Comparison of ENCODE assay signal across 10 cellular contexts in genomic region chrX:123590842-123591491, GRCh38.
DNase-seq lines count a peak whose midpoint lies in the region; ATAC-seq and TF ChIP-seq lines count a peak whose summit lies in the region.
"Had no signal": no experiment of that assay in that cellular context is flagged by ENCODE, and none has a peak within 500 bp of the region (broad histone marks: within the 10 kb centered on the region; RNA-seq: fewer than 3 reads in every experiment).

No MANE protein-coding gene starts in this region.

- dilution Hi-C loops in mammary epithelial cell (cut with HindIII; ENCODE audit: low sequenced_read_pairs): no loop called here

- H3K9ac ChIP-seq in mammary epithelial cell (ENCODE audit: insufficient read depth, low read length): no peak overlapping the region

- no peak overlapping the region for H3K4me3 ChIP-seq in mammary epithelial cell (replicated peaks in 1 of 3; ENCODE audit: insufficient read depth in 1 of 3, low read depth in 2 of 3, low read length in 3 of 3)
- H3K4me3 ChIP-seq in lower leg skin (ENCODE audit: low read depth, poor library complexity, severe bottlenecking): no peak overlapping the region
- H3K4me3 ChIP-seq: skin epidermis had no signal

- peak overlapping the region; percentile 1 for H3K4me3 Mint-ChIP-seq in type B pancreatic cell

- no peaks in the 10 kb centered on the region for H3K4me1 Mint-ChIP-seq in type B pancreatic cell (ENCODE audit: unreplicated experiment)

- no peaks in the 10 kb centered on the region for H3K27me3 ChIP-seq in mammary epithelial cell (ENCODE audit: insufficient read depth, low read length)

- H3K27me3 Mint-ChIP-seq in type B pancreatic cell: no peaks in the 10 kb centered on the region

- H3K9me3 Mint-ChIP-seq in type B pancreatic cell: no peaks in the 10 kb centered on the region
- H3K9me3 Mint-ChIP-seq: activated naive CD4-positive, alpha-beta T cell treated with anti-CD3 and anti-CD28 coated beads, Interleukin-2, amount 50 U/mL, for 72 hours had no signal

- intact Hi-C loops in mammary epithelial cell (cut with micrococcal nuclease) (no loop called here), lower leg skin (cut with DNase I; ENCODE audit: low total_unique reads) (no loop called here)

- no peaks in the 10 kb centered on the region for H3K79me2 ChIP-seq in mammary epithelial cell (ENCODE audit: insufficient read depth, low read length)

- in situ Hi-C loops in mammary epithelial cell (cut with MboI; ENCODE audit: low sequenced_read_pairs in 2 of 2): no loop called here

- BruUV-seq in mammary epithelial cell (replicated peaks; lab: Mats Ljungman, UMichigan): no TSS peak

- TF ChIP-seq POLR2A in lower leg skin (IDR thresholded peaks at IDR 0.05): no peak

- ATAC-seq in HG02981 (IDR thresholded peaks at IDR 0.05; ENCODE audit: unreplicated experiment): peak; percentile 53
- no peak for ATAC-seq in HG03039 (IDR thresholded peaks at IDR 0.05; ENCODE audit: unreplicated experiment)
- ATAC-seq: activated naive CD4-positive, alpha-beta T cell treated with anti-CD3 and anti-CD28 coated beads, Interleukin-2, amount 50 U/mL, for 72 hours had no signal

- no peak overlapping the region for H3K27ac ChIP-seq in mammary epithelial cell (ENCODE audit: insufficient read depth, low read depth, low read length)
- H3K27ac ChIP-seq: skin epidermis had no signal

- H3K36me3 ChIP-seq in mammary epithelial cell (ENCODE audit: insufficient read depth, low read length): no peaks in the 10 kb centered on the region

- CTCF ChIA-PET in mammary epithelial cell (lab: Charles Lee; ENCODE audit: low non-redundant PET): interaction anchor here (0.6 kb wide), 1 partner anchor 19 kb away, joined by 6 read pairs; no protein-coding TSS in a partner anchor

- H3K36me3 Mint-ChIP-seq in type B pancreatic cell: no peaks in the 10 kb centered on the region
- H3K36me3 Mint-ChIP-seq: activated naive CD4-positive, alpha-beta T cell treated with anti-CD3 and anti-CD28 coated beads, Interleukin-2, amount 50 U/mL, for 72 hours had no signal

- TF ChIP-seq CTCF in mammary epithelial cell (conservative IDR thresholded peaks at IDR 0.05 in 1 of 2, IDR thresholded peaks at IDR 0.05 in 1 of 2; ENCODE audit: extremely low read depth in 1 of 2, insufficient read depth in 1 of 2, low read depth in 1 of 2, low read length in 2 of 2) (no peak), type B pancreatic cell (conservative IDR thresholded peaks at IDR 0.05) (no peak), lower leg skin (IDR thresholded peaks at IDR 0.05) (no peak)

- H2AFZ ChIP-seq in mammary epithelial cell (ENCODE audit: low read depth, low read length): no peak overlapping the region

- H3K4me1 ChIP-seq in mammary epithelial cell (ENCODE audit: insufficient read depth, low read length): no peaks in the 10 kb centered on the region

- no peaks in the 10 kb centered on the region for H3K9me3 ChIP-seq in mammary epithelial cell (replicated peaks; ENCODE audit: insufficient read depth, low read length)

- no peaks in the 10 kb centered on the region for H4K20me1 ChIP-seq in mammary epithelial cell (ENCODE audit: insufficient read depth, low read length)

- DNase-seq in NCI-H2196 (lab: John Stamatoyannopoulos, UW; ENCODE audit: unreplicated experiment) (peak; percentile 1), NCI-H2196 treated with DMSO at 0.1 percent for 48 hours (lab: John Stamatoyannopoulos, UW; ENCODE audit: unreplicated experiment) (no peak), mammary epithelial cell (peak; percentile 32), type B pancreatic cell (ENCODE audit: extremely low spot score, unreplicated experiment) (no peak), lower leg skin (ENCODE audit: low spot score in 2 of 2) (no peak)
- no peak for DNase-seq in stimulated activated CD8-positive, alpha-beta memory T cell treated with anti-CD3 and anti-CD28 coated beads, Interleukin-4, amount 100 ng/mL, for 48 hours

- no peak overlapping the region for H3K27ac Mint-ChIP-seq in type B pancreatic cell
- H3K27ac Mint-ChIP-seq: activated naive CD4-positive, alpha-beta T cell treated with anti-CD3 and anti-CD28 coated beads, Interleukin-2, amount 50 U/mL, for 72 hours had no signal

- H3K4me2 ChIP-seq in mammary epithelial cell (ENCODE audit: insufficient read depth, low read depth, low read length): no peak overlapping the region

- WGBS in mammary epithelial cell (ENCODE audit: low coverage, missing lambda C conversion rate): 58% methylated on average over 6 of the region's 6 CpGs
- WGBS in lower leg skin, 2 donors: 44 to 49% methylated on average over 6 of the region's 6 CpGs

Comparison
In these comparisons a context has a peak if more than half of its experiments do, and no peak if none do; other contexts are left out.
1. DNase-seq: peak in NCI-H2196 (single experiment) and mammary epithelial cell (single experiment); none in NCI-H2196 treated with DMSO at 0.1 percent for 48 hours (single experiment), type B pancreatic cell (single experiment), stimulated activated CD8-positive, alpha-beta memory T cell treated with anti-CD3 and anti-CD28 coated beads, Interleukin-4, amount 100 ng/mL, for 48 hours (single experiment) and lower leg skin (0 of 2).